In genomic region chr20:8229090-8229489, GRCh38 we compare ENCODE assay signal across 11 cellular contexts.
"Had no signal": no experiment of that assay in that cellular context is flagged by ENCODE, and none has a peak within 500 bp of the region (broad histone marks: within the 10 kb centered on the region; RNA-seq: fewer than 3 reads in every experiment).

No MANE protein-coding gene starts in this region.

- H3K4me3 ChIP-seq: GM23248, GM23338, HAP-1 had no signal

- H3K4me3 Mint-ChIP-seq: GM23338, H9, HFFc6 had no signal

- DNase-seq: GM23248, GOT3, H7, H9, HCEC 1CT, HFFc6 had no signal

- H3K27ac ChIP-seq: GM23248 had no signal

- H3K9me3 ChIP-seq: HAP-1 had no signal

- H3K27ac Mint-ChIP-seq: GM23338, HFFc6 had no signal

- H3K36me3 ChIP-seq: HAP-1 had no signal

- FAIRE-seq: H1, H54 had no signal

- H3K4me1 ChIP-seq: HAP-1 had no signal

- H3K9ac ChIP-seq: GM23248 had no signal

- ATAC-seq: GM23338, HCT116 had no signal

- H3K9me3 Mint-ChIP-seq: GM23338, H9, HFFc6 had no signal
